ENCODE assay signal across 1 cellular context in the genomic region with DNA sequence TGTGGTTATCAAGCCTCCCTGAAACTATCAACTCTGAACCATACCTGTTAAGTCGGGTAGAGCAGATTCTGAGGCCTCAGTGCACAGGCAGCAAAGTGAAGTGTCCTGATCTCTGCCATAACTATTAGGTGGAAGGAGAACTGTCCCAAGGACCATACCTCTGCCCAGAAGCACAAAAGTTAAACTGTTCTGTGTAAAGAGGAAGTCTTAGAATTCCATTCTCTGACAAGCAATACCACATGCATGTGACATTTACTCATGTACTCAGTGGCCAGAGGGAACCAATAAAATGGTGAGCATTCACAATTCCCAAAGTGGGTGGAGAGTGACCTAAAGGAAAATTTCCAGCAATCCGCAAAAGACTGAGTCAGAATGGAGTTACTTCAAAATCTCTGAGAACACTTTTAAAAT.
TF ChIP-seq lines count a peak whose summit lies in the region.

No MANE protein-coding gene starts in this region.

TF ChIP-seq in HEK293, 187 proteins besides CTCF, POLR2A, EP300 and RAD21 (continued from another document):
- TF ChIP-seq ZNF830 (tag by site-specific recombination; IDR thresholded peaks at IDR 0.05; ENCODE audit: low read depth) (no peak), ZNF510 (tag by site-specific recombination; IDR thresholded peaks at IDR 0.05; ENCODE audit: insufficient replicate concordance) (no peak)
